Comparison of ENCODE assay signal across 27 cellular contexts in genomic region chr18:7079231-7079630, GRCh38. TPM values are rescaled to one million over a fixed set of nuclear protein-coding genes. Genes with fewer than 3 reads are reported as not detected.
"Had no signal": no experiment of that assay in that cellular context is flagged by ENCODE, and none has a peak within 500 bp of the region (broad histone marks: within the 10 kb centered on the region; RNA-seq: fewer than 3 reads in every experiment).

No MANE protein-coding gene starts in this region.

- H3K9me3 Mint-ChIP-seq: mesothelial cell of epicardium, natural killer cell, nephron progenitor cell, neural progenitor cell had no signal

- H3K27me3 ChIP-seq: neural progenitor cell, neutrophil, right atrium auricular region, right lobe of liver, stomach, testis, thyroid gland, transverse colon, upper lobe of left lung, vagina had no signal

- H3K4me3 Mint-ChIP-seq: mesothelial cell of epicardium; naive B cell; natural killer cell; nephron progenitor cell; neural progenitor cell; stimulated activated naive B cell treated with anti-CD40 and anti-IgM and Interleukin-4, amounts not matched to agents 10 μg/mL and 1 μg/mL and 100 μg/mL, for 72 hours had no signal

- H3K27me3 Mint-ChIP-seq: naive B cell; stimulated activated naive B cell treated with anti-CD40 and anti-IgM and Interleukin-4, amounts not matched to agents 10 μg/mL and 1 μg/mL and 100 μg/mL, for 72 hours had no signal

- H3K4me1 Mint-ChIP-seq: naive B cell; natural killer cell; stimulated activated naive B cell treated with anti-CD40 and anti-IgM and Interleukin-4, amounts not matched to agents 10 μg/mL and 1 μg/mL and 100 μg/mL, for 72 hours had no signal

- DNase-seq: islet precursor cell; left ventricle myocardium inferior; mesendoderm; naive B cell; natural killer cell; nephron progenitor cell; occipital lobe; right lobe of liver; stimulated activated CD4-positive, alpha-beta T cell treated with anti-CD3 and anti-CD28 coated beads, Interleukin-1b, Interleukin-23, amount 100 ng/mL, for 48 hours; stimulated activated CD4-positive, alpha-beta T cell treated with anti-CD3 and anti-CD28 coated beads, Interleukin-2, amount 100 ng/mL, for 48 hours; stimulated activated CD4-positive, alpha-beta T cell treated with anti-CD3 and anti-CD28 coated beads, Interleukin-4, amount 100 ng/mL, for 4 hours; stimulated activated CD8-positive, alpha-beta memory T cell treated with anti-CD3 and anti-CD28 coated beads, Interleukin-4, amount 100 ng/mL, for 48 hours; stimulated activated naive B cell treated with anti-CD40 and anti-IgM and Interleukin-4, amounts not matched to agents 10 μg/mL and 1 μg/mL and 100 μg/mL, for 72 hours; stimulated activated naive CD8-positive, alpha-beta T cell treated with anti-CD3 and anti-CD28 coated beads, Interleukin-15, Interleukin-2, amounts not matched to agents 100 U/mL and 50 U/mL, for 24 hours; stomach; testis; thyroid gland; transverse colon; upper lobe of left lung had no signal

- H3K27ac Mint-ChIP-seq: mesothelial cell of epicardium; natural killer cell; neural progenitor cell; stimulated activated naive B cell treated with anti-CD40 and anti-IgM and Interleukin-4, amounts not matched to agents 10 μg/mL and 1 μg/mL and 100 μg/mL, for 72 hours had no signal

- H3K36me3 Mint-ChIP-seq: naive B cell; natural killer cell; stimulated activated naive B cell treated with anti-CD40 and anti-IgM and Interleukin-4, amounts not matched to agents 10 μg/mL and 1 μg/mL and 100 μg/mL, for 72 hours had no signal

- H3K36me3 ChIP-seq: left ventricle myocardium inferior, neutrophil, right atrium auricular region, right lobe of liver, stomach, thyroid gland, transverse colon, upper lobe of left lung, vagina had no signal

- ATAC-seq: natural killer cell; right lobe of liver; stimulated activated naive B cell treated with anti-CD40 and anti-IgM and Interleukin-4, amounts not matched to agents 10 μg/mL and 1 μg/mL and 100 μg/mL, for 72 hours; stimulated activated naive CD8-positive, alpha-beta T cell treated with anti-CD3 and anti-CD28 coated beads, Interleukin-15, Interleukin-2, amounts not matched to agents 100 U/mL and 50 U/mL, for 24 hours had no signal

- H3K4me3 ChIP-seq: left ventricle myocardium inferior, lung, neural progenitor cell, right atrium auricular region, right lobe of liver, smooth muscle cell, stomach, testis, thyroid gland, transverse colon, upper lobe of left lung, vagina had no signal

RNA-seq across cellular contexts. Expression of gene LAMA1, which starts 38.4 kb away (rescaled TPM):
- total RNA-seq: left ventricle myocardium inferior, mononuclear cell, natural killer cell had no signal
